In the genomic region with DNA sequence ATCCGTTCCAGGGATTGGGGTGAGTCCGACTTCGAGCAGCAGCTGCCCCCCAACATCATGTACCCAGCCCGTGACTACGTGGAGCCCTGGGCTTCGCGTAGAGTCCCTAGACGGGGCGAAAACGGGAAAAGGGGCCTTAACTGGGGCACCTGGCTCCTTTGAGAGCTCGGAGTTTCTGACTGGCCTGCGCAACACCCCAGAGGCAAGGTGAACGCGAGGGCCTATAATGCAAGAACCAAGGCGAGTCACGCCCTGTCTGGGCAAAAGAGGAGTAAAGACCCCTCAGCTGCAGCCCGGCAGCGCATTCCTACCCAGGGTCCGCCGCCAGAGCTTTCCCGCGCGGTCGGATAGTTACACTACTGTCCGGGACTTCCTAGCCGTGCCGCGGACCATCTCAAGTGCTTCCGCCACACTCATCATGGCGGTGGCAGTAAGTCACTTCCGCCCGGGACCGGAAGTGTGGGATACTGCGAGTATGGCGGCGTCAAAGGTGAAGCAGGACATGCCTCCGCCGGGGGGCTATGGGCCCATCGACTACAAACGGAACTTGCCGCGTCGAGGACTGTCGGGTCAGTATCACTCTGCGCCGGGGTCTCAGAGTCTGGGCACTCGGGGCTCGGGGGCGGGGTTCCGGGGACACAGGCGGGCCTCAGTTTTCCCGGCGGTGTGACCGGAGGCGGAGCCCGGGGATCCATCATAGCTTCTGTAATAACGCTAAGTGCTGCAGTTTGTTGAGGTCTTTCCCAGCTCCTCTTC, we compare ENCODE assay signal across 1 cellular context.
TF ChIP-seq lines count a peak whose summit lies in the region.

TSS of gene NDUFA13 (plus strand) at position 462 of the 756 bp plus-strand sequence. CDS start at position 476, 14 bp downstream.

TF ChIP-seq in K562, 482 proteins besides CTCF, POLR2A, EP300 and RAD21 (continued from another document and continues in another):
- TF ChIP-seq, protein P1, sequence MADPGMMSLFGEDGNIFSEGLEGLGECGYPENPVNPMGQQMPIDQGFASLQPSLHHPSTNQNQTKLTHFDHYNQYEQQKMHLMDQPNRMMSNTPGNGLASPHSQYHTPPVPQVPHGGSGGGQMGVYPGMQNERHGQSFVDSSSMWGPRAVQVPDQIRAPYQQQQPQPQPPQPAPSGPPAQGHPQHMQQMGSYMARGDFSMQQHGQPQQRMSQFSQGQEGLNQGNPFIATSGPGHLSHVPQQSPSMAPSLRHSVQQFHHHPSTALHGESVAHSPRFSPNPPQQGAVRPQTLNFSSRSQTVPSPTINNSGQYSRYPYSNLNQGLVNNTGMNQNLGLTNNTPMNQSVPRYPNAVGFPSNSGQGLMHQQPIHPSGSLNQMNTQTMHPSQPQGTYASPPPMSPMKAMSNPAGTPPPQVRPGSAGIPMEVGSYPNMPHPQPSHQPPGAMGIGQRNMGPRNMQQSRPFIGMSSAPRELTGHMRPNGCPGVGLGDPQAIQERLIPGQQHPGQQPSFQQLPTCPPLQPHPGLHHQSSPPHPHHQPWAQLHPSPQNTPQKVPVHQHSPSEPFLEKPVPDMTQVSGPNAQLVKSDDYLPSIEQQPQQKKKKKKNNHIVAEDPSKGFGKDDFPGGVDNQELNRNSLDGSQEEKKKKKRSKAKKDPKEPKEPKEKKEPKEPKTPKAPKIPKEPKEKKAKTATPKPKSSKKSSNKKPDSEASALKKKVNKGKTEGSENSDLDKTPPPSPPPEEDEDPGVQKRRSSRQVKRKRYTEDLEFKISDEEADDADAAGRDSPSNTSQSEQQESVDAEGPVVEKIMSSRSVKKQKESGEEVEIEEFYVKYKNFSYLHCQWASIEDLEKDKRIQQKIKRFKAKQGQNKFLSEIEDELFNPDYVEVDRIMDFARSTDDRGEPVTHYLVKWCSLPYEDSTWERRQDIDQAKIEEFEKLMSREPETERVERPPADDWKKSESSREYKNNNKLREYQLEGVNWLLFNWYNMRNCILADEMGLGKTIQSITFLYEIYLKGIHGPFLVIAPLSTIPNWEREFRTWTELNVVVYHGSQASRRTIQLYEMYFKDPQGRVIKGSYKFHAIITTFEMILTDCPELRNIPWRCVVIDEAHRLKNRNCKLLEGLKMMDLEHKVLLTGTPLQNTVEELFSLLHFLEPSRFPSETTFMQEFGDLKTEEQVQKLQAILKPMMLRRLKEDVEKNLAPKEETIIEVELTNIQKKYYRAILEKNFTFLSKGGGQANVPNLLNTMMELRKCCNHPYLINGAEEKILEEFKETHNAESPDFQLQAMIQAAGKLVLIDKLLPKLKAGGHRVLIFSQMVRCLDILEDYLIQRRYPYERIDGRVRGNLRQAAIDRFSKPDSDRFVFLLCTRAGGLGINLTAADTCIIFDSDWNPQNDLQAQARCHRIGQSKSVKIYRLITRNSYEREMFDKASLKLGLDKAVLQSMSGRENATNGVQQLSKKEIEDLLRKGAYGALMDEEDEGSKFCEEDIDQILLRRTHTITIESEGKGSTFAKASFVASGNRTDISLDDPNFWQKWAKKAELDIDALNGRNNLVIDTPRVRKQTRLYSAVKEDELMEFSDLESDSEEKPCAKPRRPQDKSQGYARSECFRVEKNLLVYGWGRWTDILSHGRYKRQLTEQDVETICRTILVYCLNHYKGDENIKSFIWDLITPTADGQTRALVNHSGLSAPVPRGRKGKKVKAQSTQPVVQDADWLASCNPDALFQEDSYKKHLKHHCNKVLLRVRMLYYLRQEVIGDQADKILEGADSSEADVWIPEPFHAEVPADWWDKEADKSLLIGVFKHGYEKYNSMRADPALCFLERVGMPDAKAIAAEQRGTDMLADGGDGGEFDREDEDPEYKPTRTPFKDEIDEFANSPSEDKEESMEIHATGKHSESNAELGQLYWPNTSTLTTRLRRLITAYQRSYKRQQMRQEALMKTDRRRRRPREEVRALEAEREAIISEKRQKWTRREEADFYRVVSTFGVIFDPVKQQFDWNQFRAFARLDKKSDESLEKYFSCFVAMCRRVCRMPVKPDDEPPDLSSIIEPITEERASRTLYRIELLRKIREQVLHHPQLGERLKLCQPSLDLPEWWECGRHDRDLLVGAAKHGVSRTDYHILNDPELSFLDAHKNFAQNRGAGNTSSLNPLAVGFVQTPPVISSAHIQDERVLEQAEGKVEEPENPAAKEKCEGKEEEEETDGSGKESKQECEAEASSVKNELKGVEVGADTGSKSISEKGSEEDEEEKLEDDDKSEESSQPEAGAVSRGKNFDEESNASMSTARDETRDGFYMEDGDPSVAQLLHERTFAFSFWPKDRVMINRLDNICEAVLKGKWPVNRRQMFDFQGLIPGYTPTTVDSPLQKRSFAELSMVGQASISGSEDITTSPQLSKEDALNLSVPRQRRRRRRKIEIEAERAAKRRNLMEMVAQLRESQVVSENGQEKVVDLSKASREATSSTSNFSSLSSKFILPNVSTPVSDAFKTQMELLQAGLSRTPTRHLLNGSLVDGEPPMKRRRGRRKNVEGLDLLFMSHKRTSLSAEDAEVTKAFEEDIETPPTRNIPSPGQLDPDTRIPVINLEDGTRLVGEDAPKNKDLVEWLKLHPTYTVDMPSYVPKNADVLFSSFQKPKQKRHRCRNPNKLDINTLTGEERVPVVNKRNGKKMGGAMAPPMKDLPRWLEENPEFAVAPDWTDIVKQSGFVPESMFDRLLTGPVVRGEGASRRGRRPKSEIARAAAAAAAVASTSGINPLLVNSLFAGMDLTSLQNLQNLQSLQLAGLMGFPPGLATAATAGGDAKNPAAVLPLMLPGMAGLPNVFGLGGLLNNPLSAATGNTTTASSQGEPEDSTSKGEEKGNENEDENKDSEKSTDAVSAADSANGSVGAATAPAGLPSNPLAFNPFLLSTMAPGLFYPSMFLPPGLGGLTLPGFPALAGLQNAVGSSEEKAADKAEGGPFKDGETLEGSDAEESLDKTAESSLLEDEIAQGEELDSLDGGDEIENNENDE (IDR thresholded peaks at IDR 0.05; ENCODE audit: low read depth, low read length) = no peak
- TF ChIP-seq RB1 (IDR thresholded peaks at IDR 0.05; ENCODE audit: low read depth) = peak; percentile 82
- no peak for TF ChIP-seq TARDBP (IDR thresholded peaks at IDR 0.05)
- no peak for TF ChIP-seq ZNF274 (IDR thresholded peaks at IDR 0.05; ENCODE audit: borderline replicate concordance, low read depth, low read length)
- no peak for TF ChIP-seq MIER1 (IDR thresholded peaks at IDR 0.05; ENCODE audit: low read depth)
- no peak for TF ChIP-seq CEBPG (CRISPR knock-in tag; IDR thresholded peaks at IDR 0.05)
- no peak for TF ChIP-seq CEBPG (tag; conservative IDR thresholded peaks at IDR 0.05 in 1 of 2, IDR thresholded peaks at IDR 0.05 in 1 of 2)
- 0 out of 2 replicates have a peak, but pooled peaks have one; percentile 32 for TF ChIP-seq SMAD4 (CRISPR knock-in tag; conservative IDR thresholded peaks at IDR 0.05)
- no peak for TF ChIP-seq GABPB2 (CRISPR knock-in tag; conservative IDR thresholded peaks at IDR 0.05)
- no peak for TF ChIP-seq ZNF282 (CRISPR knock-in tag; IDR thresholded peaks at IDR 0.05)
- no peak for TF ChIP-seq SMAD2 (IDR thresholded peaks at IDR 0.05; ENCODE audit: low read depth, low read length)
- TF ChIP-seq, protein P2, sequence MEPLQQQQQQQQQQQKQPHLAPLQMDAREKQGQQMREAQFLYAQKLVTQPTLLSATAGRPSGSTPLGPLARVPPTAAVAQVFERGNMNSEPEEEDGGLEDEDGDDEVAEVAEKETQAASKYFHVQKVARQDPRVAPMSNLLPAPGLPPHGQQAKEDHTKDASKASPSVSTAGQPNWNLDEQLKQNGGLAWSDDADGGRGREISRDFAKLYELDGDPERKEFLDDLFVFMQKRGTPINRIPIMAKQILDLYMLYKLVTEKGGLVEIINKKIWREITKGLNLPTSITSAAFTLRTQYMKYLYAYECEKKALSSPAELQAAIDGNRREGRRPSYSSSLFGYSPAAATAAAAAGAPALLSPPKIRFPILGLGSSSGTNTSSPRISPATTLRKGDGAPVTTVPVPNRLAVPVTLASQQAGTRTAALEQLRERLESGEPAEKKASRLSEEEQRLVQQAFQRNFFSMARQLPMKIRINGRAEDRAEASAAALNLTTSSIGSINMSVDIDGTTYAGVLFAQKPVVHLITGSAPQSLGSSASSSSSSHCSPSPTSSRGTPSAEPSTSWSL (CRISPR knock-in tag; IDR thresholded peaks at IDR 0.05; ENCODE audit: borderline replicate concordance) = no peak
- TF ChIP-seq MCM2 (IDR thresholded peaks at IDR 0.05; ENCODE audit: low read depth) = no peak
- TF ChIP-seq, protein P3, sequence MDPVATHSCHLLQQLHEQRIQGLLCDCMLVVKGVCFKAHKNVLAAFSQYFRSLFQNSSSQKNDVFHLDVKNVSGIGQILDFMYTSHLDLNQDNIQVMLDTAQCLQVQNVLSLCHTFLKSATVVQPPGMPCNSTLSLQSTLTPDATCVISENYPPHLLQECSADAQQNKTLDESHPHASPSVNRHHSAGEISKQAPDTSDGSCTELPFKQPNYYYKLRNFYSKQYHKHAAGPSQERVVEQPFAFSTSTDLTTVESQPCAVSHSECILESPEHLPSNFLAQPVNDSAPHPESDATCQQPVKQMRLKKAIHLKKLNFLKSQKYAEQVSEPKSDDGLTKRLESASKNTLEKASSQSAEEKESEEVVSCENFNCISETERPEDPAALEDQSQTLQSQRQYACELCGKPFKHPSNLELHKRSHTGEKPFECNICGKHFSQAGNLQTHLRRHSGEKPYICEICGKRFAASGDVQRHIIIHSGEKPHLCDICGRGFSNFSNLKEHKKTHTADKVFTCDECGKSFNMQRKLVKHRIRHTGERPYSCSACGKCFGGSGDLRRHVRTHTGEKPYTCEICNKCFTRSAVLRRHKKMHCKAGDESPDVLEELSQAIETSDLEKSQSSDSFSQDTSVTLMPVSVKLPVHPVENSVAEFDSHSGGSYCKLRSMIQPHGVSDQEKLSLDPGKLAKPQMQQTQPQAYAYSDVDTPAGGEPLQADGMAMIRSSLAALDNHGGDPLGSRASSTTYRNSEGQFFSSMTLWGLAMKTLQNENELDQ (CRISPR knock-in tag; IDR thresholded peaks at IDR 0.05; ENCODE audit: borderline replicate concordance) = no peak
- peak; percentile 43 for TF ChIP-seq FIP1L1 (IDR thresholded peaks at IDR 0.05; ENCODE audit: low read depth, low read length, poor library complexity, severe bottlenecking)
- peak; percentile 79 for TF ChIP-seq POLR2B (IDR thresholded peaks at IDR 0.05; ENCODE audit: low read depth, partially characterized antibody)
- no peak for TF ChIP-seq THRA (IDR thresholded peaks at IDR 0.05)
- TF ChIP-seq PRPF4 (IDR thresholded peaks at IDR 0.05; ENCODE audit: insufficient read depth, low read depth, low read length, poor library complexity, severe bottlenecking) = no peak
- TF ChIP-seq, protein P4, sequence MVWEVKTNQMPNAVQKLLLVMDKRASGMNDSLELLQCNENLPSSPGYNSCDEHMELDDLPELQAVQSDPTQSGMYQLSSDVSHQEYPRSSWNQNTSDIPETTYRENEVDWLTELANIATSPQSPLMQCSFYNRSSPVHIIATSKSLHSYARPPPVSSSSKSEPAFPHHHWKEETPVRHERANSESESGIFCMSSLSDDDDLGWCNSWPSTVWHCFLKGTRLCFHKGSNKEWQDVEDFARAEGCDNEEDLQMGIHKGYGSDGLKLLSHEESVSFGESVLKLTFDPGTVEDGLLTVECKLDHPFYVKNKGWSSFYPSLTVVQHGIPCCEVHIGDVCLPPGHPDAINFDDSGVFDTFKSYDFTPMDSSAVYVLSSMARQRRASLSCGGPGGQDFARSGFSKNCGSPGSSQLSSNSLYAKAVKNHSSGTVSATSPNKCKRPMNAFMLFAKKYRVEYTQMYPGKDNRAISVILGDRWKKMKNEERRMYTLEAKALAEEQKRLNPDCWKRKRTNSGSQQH (CRISPR knock-in tag; IDR thresholded peaks at IDR 0.05) = no peak
- TF ChIP-seq SMAD1 (IDR thresholded peaks at IDR 0.05; ENCODE audit: low read depth, low read length, partially characterized antibody) = peak; percentile 73
- no peak for TF ChIP-seq U2AF2 (optimal IDR thresholded peaks at IDR 0.05; ENCODE audit: low read depth, low read length)
- peak; percentile 93 for TF ChIP-seq TAF7 (tag; IDR thresholded peaks at IDR 0.05)
- TF ChIP-seq KDM4B (IDR thresholded peaks at IDR 0.05; ENCODE audit: borderline replicate concordance in 2 of 2, low read depth in 1 of 2) = peak in 1 of 2 experiments; percentile 93; a peak in 2 of 4 replicates
- TF ChIP-seq RFX1 (IDR thresholded peaks at IDR 0.05) = no peak
- TF ChIP-seq KHSRP (IDR thresholded peaks at IDR 0.05) = no peak
- no peak for TF ChIP-seq RCOR1 (IDR thresholded peaks at IDR 0.05; ENCODE audit: borderline replicate concordance in 1 of 2, low read depth in 2 of 2, low read length in 2 of 2)
- no peak for TF ChIP-seq TCFL5 (CRISPR knock-in tag; conservative IDR thresholded peaks at IDR 0.05)
- TF ChIP-seq NKRF (IDR thresholded peaks at IDR 0.05; ENCODE audit: borderline replicate concordance) = peak; percentile 71; the same call in 1 of the 2 replicates
- no peak for TF ChIP-seq ZNF785 (CRISPR knock-in tag; IDR thresholded peaks at IDR 0.05)
- no peak for TF ChIP-seq ADNP (tag; IDR thresholded peaks at IDR 0.05)
- peak; percentile 63 for TF ChIP-seq HMGN3 (IDR thresholded peaks at IDR 0.05; ENCODE audit: borderline replicate concordance, extremely low read depth, insufficient read length, low read depth, low read length)
- peak; percentile 28; the same call in 1 of the 2 replicates for TF ChIP-seq NCOR1 (IDR thresholded peaks at IDR 0.05)
- TF ChIP-seq ZKSCAN3 (CRISPR knock-in tag; IDR thresholded peaks at IDR 0.05) = no peak
- TF ChIP-seq BRF1 (IDR thresholded peaks at IDR 0.05; ENCODE audit: borderline replicate concordance, extremely low read depth, insufficient read length) = no peak
- no peak for TF ChIP-seq USF2 (CRISPR knock-in tag; IDR thresholded peaks at IDR 0.05)
- no peak for TF ChIP-seq MAFK (IDR thresholded peaks at IDR 0.05; ENCODE audit: low read length)
- no peak for TF ChIP-seq ZSCAN29 (IDR thresholded peaks at IDR 0.05)
